11 cellular contexts compared by ENCODE assay signal in the genomic region with DNA sequence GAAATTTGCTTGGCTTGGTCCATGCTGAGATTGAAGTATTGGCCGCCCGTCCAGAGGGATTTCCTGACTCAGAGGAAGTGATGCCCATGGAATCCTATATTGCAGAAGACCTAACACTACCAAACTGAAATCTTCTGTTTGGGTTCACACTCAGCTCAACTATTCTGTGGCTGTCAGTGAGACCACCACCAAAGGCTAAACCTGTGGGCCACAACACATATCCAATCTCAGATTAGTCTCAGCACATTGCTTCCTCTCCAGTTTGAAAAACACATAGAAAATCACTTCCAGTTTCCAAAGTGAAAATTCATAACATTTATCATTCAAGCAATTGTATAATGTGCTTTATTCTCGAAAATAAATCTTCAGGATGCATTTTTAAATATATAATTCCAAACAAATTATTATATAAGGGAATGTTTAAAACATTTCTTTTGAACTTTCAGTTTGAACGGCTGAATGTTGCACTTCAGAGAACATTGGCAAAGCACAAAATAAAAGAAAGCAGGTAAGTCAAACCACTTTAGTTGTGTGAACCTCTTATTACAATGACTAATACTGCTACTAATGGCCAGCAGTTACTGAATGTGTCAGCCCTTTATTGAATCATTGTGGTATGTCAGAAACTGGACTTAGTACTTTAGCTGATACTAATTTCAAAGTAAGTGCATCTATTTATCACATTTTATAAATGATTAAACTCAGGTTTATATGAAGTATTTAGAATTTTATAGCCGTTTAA. TPM values are rescaled to one million over a fixed set of nuclear protein-coding genes. Genes with fewer than 3 reads are reported as not detected.
A peak's percentile ranks its signal among the peaks of the same experiment; 100 is the strongest.
DNase-seq lines count a peak whose midpoint lies in the region; ATAC-seq, FAIRE-seq and TF ChIP-seq lines count a peak whose summit lies in the region.
"Had no signal": no experiment of that assay in that cellular context is flagged by ENCODE, and none has a peak within 500 bp of the region (broad histone marks: within the 10 kb centered on the region; RNA-seq: fewer than 3 reads in every experiment).

No MANE protein-coding gene starts in this region.

- peak; percentile 96 for ATAC-seq in HG03354 (IDR thresholded peaks at IDR 0.05; ENCODE audit: poor library complexity, severe bottlenecking, unreplicated experiment)
- ATAC-seq: activated CD4-positive, alpha-beta T cell treated with anti-CD3 and anti-CD28 coated beads for 36 hours; left lobe of liver had no signal

- no peaks in the 10 kb centered on the region for H3K36me3 ChIP-seq in endothelial cell of umbilical vein (ENCODE audit: control insufficient read depth in 2 of 2, extremely low read depth in 1 of 2, insufficient read depth in 2 of 2, low read length in 2 of 2)

- dilution Hi-C loops in endothelial cell of umbilical vein (cut with MboI; ENCODE audit: extremely low pct_ligation_motif_present, low sequenced_read_pairs): no loop called here

- POLR2A ChIA-PET in endothelial cell of umbilical vein (lab: Charles Lee): no interaction called here

- H3K4me2 ChIP-seq in endothelial cell of umbilical vein (ENCODE audit: insufficient read depth, low read length): no peak overlapping the region

- CTCF ChIA-PET in endothelial cell of umbilical vein (lab: Charles Lee): interaction anchor here (0.7 to 1.8 kb wide), 5 partner anchors 11 to 175 kb away, joined by 3 to 6 read pairs (median 3); no protein-coding TSS in a partner anchor

- TF ChIP-seq CTCF in GM20000 (IDR thresholded peaks at IDR 0.05; ENCODE audit: extremely low read depth, missing control alignments) (no peak), endothelial cell of umbilical vein (IDR thresholded peaks at IDR 0.05; ENCODE audit: extremely low read depth in 1 of 2, insufficient read depth in 1 of 2, low read depth in 1 of 2, low read length in 2 of 2) (no peak)

- no TSS peak for BruUV-seq in endothelial cell of umbilical vein (replicated peaks; lab: Mats Ljungman, UMichigan)

- H3K9me1 ChIP-seq in endothelial cell of umbilical vein (replicated peaks; ENCODE audit: control insufficient read depth, extremely low read depth, insufficient read depth, low read length): no peaks in the 10 kb centered on the region

- peak overlapping the region; percentile 10 for H2AFZ ChIP-seq in endothelial cell of umbilical vein (ENCODE audit: low read depth, low read length)

- no peak for TF ChIP-seq POLR2A in GM12892 (IDR thresholded peaks at IDR 0.05; ENCODE audit: low read depth, low read length)
- no peak for TF ChIP-seq POLR2A in endothelial cell of umbilical vein (IDR thresholded peaks at IDR 0.05; ENCODE audit: low read depth, low read length)

- intact Hi-C loops in endothelial cell of umbilical vein (cut with micrococcal nuclease): no loop called here

- no peaks in the 10 kb centered on the region for H3K4me1 ChIP-seq in endothelial cell of umbilical vein (ENCODE audit: control insufficient read depth, extremely low read depth, insufficient read depth, low read length)

- no peaks in the 10 kb centered on the region for H3K79me2 ChIP-seq in endothelial cell of umbilical vein (ENCODE audit: control insufficient read depth, insufficient read depth, low read length)

- FAIRE-seq in GM12892 (lab: Jason Lieb, UNC) (peak; percentile 40), endothelial cell of umbilical vein (lab: Jason Lieb, UNC) (peak; percentile 26)

- H3K9me3 ChIP-seq in endothelial cell of umbilical vein (replicated peaks; ENCODE audit: control insufficient read depth, insufficient read depth, low read length): no peaks in the 10 kb centered on the region

- H4K20me1 ChIP-seq in endothelial cell of umbilical vein (replicated peaks; ENCODE audit: control insufficient read depth, extremely low read depth, insufficient read depth, low read length): no peaks in the 10 kb centered on the region

- H3K9ac ChIP-seq in endothelial cell of umbilical vein (replicated peaks; ENCODE audit: extremely low read depth, insufficient read depth, low read length): no peak overlapping the region

- no peaks in the 10 kb centered on the region for H3K27me3 ChIP-seq in endothelial cell of umbilical vein (ENCODE audit: control insufficient read depth in 2 of 2, insufficient read depth in 2 of 2, low read length in 2 of 2)

- DNase-seq in GM12892 (ENCODE audit: insufficient read length) (no peak), GM20000 (ENCODE audit: low spot score) (peak; percentile 25), endothelial cell of umbilical vein (ENCODE audit: low read depth, low spot score) (no peak), NCI-H146 (lab: John Stamatoyannopoulos, UW) (no peak), superior temporal gyrus (ENCODE audit: extremely low spot score) (no peak), Ammon's horn (ENCODE audit: low spot score) (no peak)
- no peak for DNase-seq in stimulated activated CD8-positive, alpha-beta memory T cell treated with anti-CD3 and anti-CD28 coated beads, Interleukin-4, amount 100 ng/mL, for 48 hours
- DNase-seq: activated CD4-positive, alpha-beta T cell treated with anti-CD3 and anti-CD28 coated beads for 36 hours; NCI-H2081 had no signal

- no peak overlapping the region for H3K4me3 ChIP-seq in endothelial cell of umbilical vein (replicated peaks in 1 of 3; ENCODE audit: insufficient read depth in 1 of 3, low read depth in 1 of 3, low read length in 3 of 3)

- no peak overlapping the region for H3K27ac ChIP-seq in endothelial cell of umbilical vein (ENCODE audit: insufficient read depth, low read depth, low read length)

TF ChIP-seq in endothelial cell of umbilical vein, 7 proteins besides CTCF, POLR2A, EP300 and RAD21:
- no peak for TF ChIP-seq GATA2 (IDR thresholded peaks at IDR 0.05; ENCODE audit: insufficient read depth, insufficient read length, low read depth, low read length)
- no peak for TF ChIP-seq POLR2AphosphoS5 (IDR thresholded peaks at IDR 0.05; ENCODE audit: insufficient read depth, low read depth, low read length)
- TF ChIP-seq MYC (IDR thresholded peaks at IDR 0.05; ENCODE audit: low read depth, low read length): no peak
- no peak for TF ChIP-seq JUN (IDR thresholded peaks at IDR 0.05; ENCODE audit: borderline replicate concordance, insufficient read depth, insufficient read length, low read depth)
- TF ChIP-seq FOS (IDR thresholded peaks at IDR 0.05; ENCODE audit: borderline replicate concordance, insufficient read depth, low read length): no peak
- TF ChIP-seq, protein P1, sequence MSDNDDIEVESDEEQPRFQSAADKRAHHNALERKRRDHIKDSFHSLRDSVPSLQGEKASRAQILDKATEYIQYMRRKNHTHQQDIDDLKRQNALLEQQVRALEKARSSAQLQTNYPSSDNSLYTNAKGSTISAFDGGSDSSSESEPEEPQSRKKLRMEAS (IDR thresholded peaks at IDR 0.05; ENCODE audit: insufficient read depth, insufficient read length): no peak
- TF ChIP-seq EZH2 (IDR thresholded peaks at IDR 0.05; ENCODE audit: borderline replicate concordance, low read depth, low read length, severe bottlenecking): no peak

RNA-seq across cellular contexts. Expression of a gene that starts 37.0 kb away (rescaled TPM):
- polyA plus RNA-seq in GM12892 (2012; ENCODE audit: missing spikeins): 0.19 TPM
- total RNA-seq in endothelial cell of umbilical vein: 4.4 and 7.5 TPM in 2 replicates
- polyA plus RNA-seq in endothelial cell of umbilical vein: 1.2 and 1.3 TPM in 2 replicates
- 0.71 and 0.90 TPM in 2 replicates for polyA plus RNA-seq in endothelial cell of umbilical vein (2011; cell fraction: cytosol; rRNA removed)
- 1.2 and 2.3 TPM in 2 replicates for polyA plus RNA-seq in endothelial cell of umbilical vein (2011; cell fraction: nucleus; rRNA removed)
- polyA plus RNA-seq in endothelial cell of umbilical vein (2012): 0.05 TPM in 1 of 2 replicates, not detected in the other
- polyA minus RNA-seq in endothelial cell of umbilical vein: 2.4 and 3.8 TPM in 2 replicates
- not detected for polyA minus RNA-seq in endothelial cell of umbilical vein (2011; cell fraction: cytosol; rRNA and poly(A)+ RNA removed)
- 2.6 and 3.8 TPM in 2 replicates for polyA minus RNA-seq in endothelial cell of umbilical vein (2011; cell fraction: nucleus; rRNA and poly(A)+ RNA removed)
- total RNA-seq: activated CD4-positive, alpha-beta T cell treated with anti-CD3 and anti-CD28 coated beads for 36 hours had no signal

RNA-seq across cellular contexts. Expression of a gene that starts 55.2 kb away (rescaled TPM):
- polyA plus RNA-seq in GM12892 (2012; ENCODE audit: missing spikeins): 0.91 TPM
- 4.7 and 7.0 TPM in 2 replicates for total RNA-seq in endothelial cell of umbilical vein
- 1.7 and 1.9 TPM in 2 replicates for polyA plus RNA-seq in endothelial cell of umbilical vein
- polyA plus RNA-seq in endothelial cell of umbilical vein (2011; cell fraction: cytosol; rRNA removed): 1.8 and 2.2 TPM in 2 replicates
- polyA plus RNA-seq in endothelial cell of umbilical vein (2011; cell fraction: nucleus; rRNA removed): 2.0 and 2.1 TPM in 2 replicates
- 0.10 and 0.33 TPM in 2 replicates for polyA plus RNA-seq in endothelial cell of umbilical vein (2012)
- 5.3 and 5.5 TPM in 2 replicates for polyA minus RNA-seq in endothelial cell of umbilical vein
- not detected for polyA minus RNA-seq in endothelial cell of umbilical vein (2011; cell fraction: cytosol; rRNA and poly(A)+ RNA removed)
- 1.5 and 2.8 TPM in 2 replicates for polyA minus RNA-seq in endothelial cell of umbilical vein (2011; cell fraction: nucleus; rRNA and poly(A)+ RNA removed)
